ENCODE assay signal across 8 cellular contexts in the genomic region with DNA sequence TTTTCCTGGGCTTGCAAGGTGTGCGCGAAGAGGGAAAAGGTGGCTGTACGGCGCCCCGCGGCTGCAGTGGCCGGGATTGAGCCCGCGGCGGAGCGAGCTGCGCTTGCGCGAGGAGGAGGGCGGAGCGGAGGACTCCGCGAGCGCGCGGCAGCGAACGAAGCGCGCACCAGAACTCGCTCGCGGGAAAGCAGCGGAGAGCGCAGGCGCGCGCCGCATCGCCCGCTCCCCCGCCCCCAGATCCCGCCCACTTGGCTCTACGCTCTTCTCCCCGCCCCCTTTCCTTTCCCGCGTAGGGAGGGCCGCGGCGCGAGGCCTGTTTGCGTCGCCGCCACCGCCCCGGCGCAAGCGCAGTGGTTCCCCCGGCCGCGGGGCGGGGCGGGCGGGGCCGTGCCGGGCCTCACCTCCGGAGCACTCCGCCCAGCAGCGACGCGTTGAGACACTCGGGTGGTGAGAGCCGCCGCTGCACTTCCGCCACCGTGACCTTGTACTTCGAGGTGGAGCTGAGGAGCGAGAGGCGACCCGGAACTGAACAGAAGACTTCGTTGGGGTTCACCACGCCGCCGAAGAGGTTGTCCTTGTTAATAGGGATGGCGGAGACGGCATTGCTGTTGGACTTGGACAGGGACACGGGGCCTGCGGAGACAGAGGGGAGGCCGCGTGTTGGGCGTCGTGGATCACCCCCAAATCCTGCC. TPM values are rescaled to one million over a fixed set of nuclear protein-coding genes. Genes with fewer than 3 reads are reported as not detected.
DNase-seq lines count a peak whose midpoint lies in the region; ATAC-seq, FAIRE-seq and TF ChIP-seq lines count a peak whose summit lies in the region.

No MANE protein-coding gene starts in this region.

- no peaks in the 10 kb centered on the region for H3K36me3 ChIP-seq in adrenal gland (replicated peaks in 1 of 2)
- H3K36me3 ChIP-seq in left ventricle myocardium inferior, result no peaks in the 10 kb centered on the region
- H3K36me3 ChIP-seq in rectal smooth muscle tissue (ENCODE audit: control insufficient read depth, insufficient read depth, low read length), result no peaks in the 10 kb centered on the region
- H3K36me3 ChIP-seq in aorta (ENCODE audit: control insufficient read depth in 1 of 2, insufficient read depth in 2 of 2, low read length in 1 of 2), result no peaks in the 10 kb centered on the region

- TF ChIP-seq POLR2A in GM12892 (IDR thresholded peaks at IDR 0.05; ENCODE audit: low read depth, low read length) (peak; percentile 65), adrenal gland (IDR thresholded peaks at IDR 0.05) (peak; percentile 4 to 21)

- peaks cover 27% of the 10 kb centered on the region for H3K27me3 ChIP-seq in adrenal gland
- peaks cover 100% of the 10 kb centered on the region for H3K27me3 ChIP-seq in left ventricle myocardium inferior (ENCODE audit: low read depth)
- H3K27me3 ChIP-seq in rectal smooth muscle tissue (ENCODE audit: control insufficient read depth, insufficient read depth, low read length), result peaks cover 11% of the 10 kb centered on the region
- H3K27me3 ChIP-seq in aorta (ENCODE audit: control insufficient read depth in 1 of 2, insufficient read depth in 2 of 2, low read length in 1 of 2), result no peaks in the 10 kb centered on the region

- intact Hi-C loops in adrenal gland (cut with DNase I) (no loop called here), left ventricle myocardium inferior (cut with micrococcal nuclease) (no loop called here), aorta (cut with DNase I) (no loop called here)

- WGBS in adrenal gland, 4 donors, result 0 to 3% (median 2%) methylated on average over 8 to 87 of the region's 87 CpGs
- WGBS in aorta, 2 donors, result 2% methylated on average over 48 to 87 of the region's 87 CpGs

- H3K9me3 ChIP-seq in adrenal gland (replicated peaks in 1 of 3), result no peaks in the 10 kb centered on the region
- peaks cover 3% of the 10 kb centered on the region for H3K9me3 ChIP-seq in left ventricle myocardium inferior (replicated peaks)
- no peaks in the 10 kb centered on the region for H3K9me3 ChIP-seq in aorta (ENCODE audit: control insufficient read depth, low read length)

- ATAC-seq in HG02759 (IDR thresholded peaks at IDR 0.05; ENCODE audit: unreplicated experiment) (peak; percentile 95), aorta (ENCODE audit: low FRiP score) (peak; percentile 98)

- H3K4me1 ChIP-seq in adrenal gland (replicated peaks in 1 of 2), result peaks cover 5 to 15% of the 10 kb centered on the region in 2 donors
- peaks cover 13% of the 10 kb centered on the region for H3K4me1 ChIP-seq in left ventricle myocardium inferior
- H3K4me1 ChIP-seq in rectal smooth muscle tissue (ENCODE audit: control insufficient read depth, insufficient read depth, low read length), result peaks cover 7% of the 10 kb centered on the region
- H3K4me1 ChIP-seq in aorta (ENCODE audit: control insufficient read depth in 1 of 2, insufficient read depth in 2 of 2, low read length in 2 of 2), result peaks cover 0 to 4% of the 10 kb centered on the region in 2 donors

- peak overlapping the region; percentile 16 for H3K9ac ChIP-seq in rectal smooth muscle tissue (ENCODE audit: low read length)

- H3K4me3 ChIP-seq in adrenal gland (peak overlapping the region in 3 of 4 donors; percentile 15 to 60 (median 30)), left ventricle myocardium inferior (peak overlapping the region; percentile 68), rectal smooth muscle tissue (ENCODE audit: low read length) (peak overlapping the region; percentile 69), aorta (ENCODE audit: low read length in 2 of 2) (peak overlapping the region; percentile 43 to 92)

- peak overlapping the region in 2 of 5 donors; percentile 52 to 66 for H3K27ac ChIP-seq in adrenal gland
- H3K27ac ChIP-seq in left ventricle myocardium inferior (replicated peaks), result peak overlapping the region; percentile 10
- H3K27ac ChIP-seq in rectal smooth muscle tissue (ENCODE audit: low read depth, low read length), result no peak overlapping the region
- H3K27ac ChIP-seq in aorta (ENCODE audit: low read depth in 1 of 2, low read length in 2 of 2), result no peak overlapping the region

- DNase-seq in GM12892 (ENCODE audit: insufficient read length) (peak; percentile 92), NCI-H1417 (lab: John Stamatoyannopoulos, UW) (peak; percentile 98), SW480 (ENCODE audit: low spot score) (peak; percentile 95), adrenal gland (peak; percentile 87 to 94 (median 91)), left ventricle myocardium inferior (peak; percentile 81), aorta (peak; percentile 92 to 95)

- TF ChIP-seq CTCF in adrenal gland (IDR thresholded peaks at IDR 0.05) (peak in 4 of 6 experiments; percentile 19 to 42 (median 34)), left ventricle myocardium inferior (IDR thresholded peaks at IDR 0.05; ENCODE audit: borderline replicate concordance) (peak; percentile 42)

- FAIRE-seq in GM12892 (lab: Jason Lieb, UNC), result peak; percentile 100

RNA-seq across cellular contexts. Expression of a gene that starts 10.6 kb away (rescaled TPM):
- polyA plus RNA-seq in GM12892 (2012; ENCODE audit: missing spikeins), result 1.5 TPM
- under 1 TPM in 6 of 8 donors, not detected in 2; 0.23 to 0.84 (median 0.60) TPM for total RNA-seq in adrenal gland
- polyA plus RNA-seq in adrenal gland, result under 1 TPM; 0.18 to 0.72 (median 0.30) TPM
- total RNA-seq in left ventricle myocardium inferior, result 0.66 TPM
- under 1 TPM; 0.23 to 0.63 TPM for total RNA-seq in aorta
- polyA plus RNA-seq in aorta, result under 1 TPM in 1 of 2 donors, not detected in 1; 0.38 TPM
